Comparison of ENCODE assay signal across 13 cellular contexts in the genomic region with DNA sequence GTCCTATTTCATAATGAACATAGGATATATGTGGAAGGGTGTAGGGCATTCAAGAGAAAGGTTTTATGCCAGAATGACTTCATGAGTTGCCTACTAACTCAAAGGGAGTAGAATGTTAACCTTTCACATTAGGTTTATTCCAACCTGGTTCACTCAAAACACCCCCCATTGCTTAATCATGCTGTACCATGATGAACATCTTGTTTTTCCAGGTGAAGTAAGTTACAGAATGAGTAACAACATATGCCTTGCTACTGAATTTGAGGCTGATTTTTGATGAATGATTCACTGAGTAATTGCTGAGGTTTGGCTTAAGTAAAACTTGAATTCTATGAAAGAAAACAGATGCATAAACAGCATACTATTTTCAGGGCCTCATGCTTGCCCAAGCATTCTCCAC. TPM values are rescaled to one million over a fixed set of nuclear protein-coding genes. Genes with fewer than 3 reads are reported as not detected.
A peak's percentile ranks its signal among the peaks of the same experiment; 100 is the strongest.
DNase-seq lines count a peak whose midpoint lies in the region; ATAC-seq, FAIRE-seq and TF ChIP-seq lines count a peak whose summit lies in the region.
"Had no signal": no experiment of that assay in that cellular context is flagged by ENCODE, and none has a peak within 500 bp of the region (broad histone marks: within the 10 kb centered on the region; RNA-seq: fewer than 3 reads in every experiment).

No MANE protein-coding gene starts in this region.

- TF ChIP-seq CTCF in bronchial epithelial cell (IDR thresholded peaks at IDR 0.05; ENCODE audit: insufficient read depth, low read length, severe bottlenecking) (no peak), omental fat pad (IDR thresholded peaks at IDR 0.05) (no peak)

- H3K27me3 Mint-ChIP-seq in activated CD8-positive, alpha-beta memory T cell treated with anti-CD3 and anti-CD28 coated beads, Interleukin-2, amount 10 ng/mL, durations not matched to agents 7 days and 5 days = peaks cover 2% of the 10 kb centered on the region
- H3K27me3 Mint-ChIP-seq in T-cell = peaks cover 2 to 11% of the 10 kb centered on the region in 2 donors

- peak; percentile 65 for ATAC-seq in omental fat pad (ENCODE audit: low FRiP score)
- no peak for ATAC-seq in activated CD8-positive, alpha-beta memory T cell treated with anti-CD3 and anti-CD28 coated beads, Interleukin-2, amount 10 ng/mL, durations not matched to agents 7 days and 5 days
- ATAC-seq in T-cell (replicated peaks in 1 of 4) = no peak

- DNase-seq in EL (peak; percentile 56), HS-27A (ENCODE audit: low read depth) (peak; percentile 31), bronchial epithelial cell (ENCODE audit: low read depth) (peak; percentile 99), omental fat pad (ENCODE audit: low spot score) (no peak), T-cell (no peak)
- DNase-seq in activated CD8-positive, alpha-beta memory T cell treated with anti-CD3 and anti-CD28 coated beads, Interleukin-2, amount 10 ng/mL, durations not matched to agents 7 days and 5 days = no peak
- no peak for DNase-seq in activated effector memory CD4-positive, alpha-beta T cell treated with anti-CD3 and anti-CD28 coated beads, Interleukin-2, amount 50 U/mL, for 16 hours
- DNase-seq: anterior cingulate cortex, DMS153, NCI-H2029 had no signal

- no peaks in the 10 kb centered on the region for H3K36me3 Mint-ChIP-seq in activated CD8-positive, alpha-beta memory T cell treated with anti-CD3 and anti-CD28 coated beads, Interleukin-2, amount 10 ng/mL, durations not matched to agents 7 days and 5 days
- H3K36me3 Mint-ChIP-seq in T-cell = no peaks in the 10 kb centered on the region
- H3K36me3 Mint-ChIP-seq: mesothelial cell of epicardium had no signal

- POLR2A ChIA-PET in T-cell (lab: Charles Lee) = no interaction called here

- H3K4me3 ChIP-seq in bronchial epithelial cell (ENCODE audit: low read depth, low read length) = no peak overlapping the region
- H3K4me3 ChIP-seq: suprapubic skin had no signal

- H3K27me3 ChIP-seq in bronchial epithelial cell (ENCODE audit: control insufficient read depth, insufficient read depth, low read length) = no peaks in the 10 kb centered on the region
- H3K27me3 ChIP-seq: suprapubic skin had no signal

- no peaks in the 10 kb centered on the region for H3K4me1 Mint-ChIP-seq in activated CD8-positive, alpha-beta memory T cell treated with anti-CD3 and anti-CD28 coated beads, Interleukin-2, amount 10 ng/mL, durations not matched to agents 7 days and 5 days
- no peaks in the 10 kb centered on the region for H3K4me1 Mint-ChIP-seq in T-cell

- peak; percentile 7 for FAIRE-seq in bronchial epithelial cell (lab: Jason Lieb, UNC)

- H3K27ac Mint-ChIP-seq in activated CD8-positive, alpha-beta memory T cell treated with anti-CD3 and anti-CD28 coated beads, Interleukin-2, amount 10 ng/mL, durations not matched to agents 7 days and 5 days = no peak overlapping the region
- no peak overlapping the region for H3K27ac Mint-ChIP-seq in T-cell
- H3K27ac Mint-ChIP-seq: mesothelial cell of epicardium had no signal

- H3K4me3 Mint-ChIP-seq in activated CD8-positive, alpha-beta memory T cell treated with anti-CD3 and anti-CD28 coated beads, Interleukin-2, amount 10 ng/mL, durations not matched to agents 7 days and 5 days = no peak overlapping the region
- no peak overlapping the region for H3K4me3 Mint-ChIP-seq in T-cell
- H3K4me3 Mint-ChIP-seq: mesothelial cell of epicardium had no signal

- no peaks in the 10 kb centered on the region for H3K9me3 Mint-ChIP-seq in activated CD8-positive, alpha-beta memory T cell treated with anti-CD3 and anti-CD28 coated beads, Interleukin-2, amount 10 ng/mL, durations not matched to agents 7 days and 5 days (ENCODE audit: low read depth)
- no peaks in the 10 kb centered on the region for H3K9me3 Mint-ChIP-seq in T-cell
- H3K9me3 Mint-ChIP-seq: mesothelial cell of epicardium had no signal

- CTCF ChIA-PET in activated CD8-positive, alpha-beta memory T cell treated with anti-CD3 and anti-CD28 coated beads, Interleukin-2, amount 10 ng/mL, durations not matched to agents 7 days and 5 days (lab: Charles Lee) = no interaction called here
- CTCF ChIA-PET in T-cell (lab: Charles Lee) = no interaction called here

- H3K36me3 ChIP-seq in bronchial epithelial cell (ENCODE audit: control insufficient read depth, insufficient read depth, low read length) = no peaks in the 10 kb centered on the region
- H3K36me3 ChIP-seq: suprapubic skin had no signal

RNA-seq across cellular contexts. Expression of gene CLDN16, which starts 5.9 kb away (rescaled TPM):
- total RNA-seq in bronchial epithelial cell = 0.26 and 0.51 TPM in 2 replicates
- total RNA-seq in omental fat pad = under 1 TPM in 1 of 4 donors, not detected in 3; 0.37 TPM
- total RNA-seq in activated CD8-positive, alpha-beta memory T cell treated with anti-CD3 and anti-CD28 coated beads, Interleukin-2, amount 10 ng/mL, durations not matched to agents 7 days and 5 days = not detected
- not detected for total RNA-seq in T-cell
- total RNA-seq: T-helper 1 cell treated with Interleukin-12 subunit alpha and Interleukin-12 subunit beta and Interleukin-4 antibody, amounts not matched to agents 30 ng/mL and 1 ng/mL, for 36 hours had no signal

RNA-seq across cellular contexts. Expression of gene CLDN1, which starts 59.8 kb away (rescaled TPM):
- 26.6 and 73.2 TPM in 2 replicates for total RNA-seq in bronchial epithelial cell
- 100 to 1,000 TPM in 1 of 4 donors, 10 to 100 TPM in 2, 1 to 10 TPM in 1; 2.7 to 184 (median 58.3) TPM for total RNA-seq in omental fat pad
- total RNA-seq in activated CD8-positive, alpha-beta memory T cell treated with anti-CD3 and anti-CD28 coated beads, Interleukin-2, amount 10 ng/mL, durations not matched to agents 7 days and 5 days = not detected
- total RNA-seq in T-cell = under 1 TPM in 3 of 5 donors, not detected in 2; 0.20 to 0.28 (median 0.23) TPM

Comparison
In these comparisons a context has a peak if more than half of its experiments do, and no peak if none do; other contexts are left out.
1. DNase-seq: peak in EL (single experiment), HS-27A (single experiment) and bronchial epithelial cell (single experiment); none in omental fat pad (single experiment), activated CD8-positive, alpha-beta memory T cell treated with anti-CD3 and anti-CD28 coated beads, Interleukin-2, amount 10 ng/mL, durations not matched to agents 7 days and 5 days (single experiment), T-cell (0 of 34) and activated effector memory CD4-positive, alpha-beta T cell treated with anti-CD3 and anti-CD28 coated beads, Interleukin-2, amount 50 U/mL, for 16 hours (single experiment).